18 cellular contexts compared by ENCODE assay signal in the genomic region with DNA sequence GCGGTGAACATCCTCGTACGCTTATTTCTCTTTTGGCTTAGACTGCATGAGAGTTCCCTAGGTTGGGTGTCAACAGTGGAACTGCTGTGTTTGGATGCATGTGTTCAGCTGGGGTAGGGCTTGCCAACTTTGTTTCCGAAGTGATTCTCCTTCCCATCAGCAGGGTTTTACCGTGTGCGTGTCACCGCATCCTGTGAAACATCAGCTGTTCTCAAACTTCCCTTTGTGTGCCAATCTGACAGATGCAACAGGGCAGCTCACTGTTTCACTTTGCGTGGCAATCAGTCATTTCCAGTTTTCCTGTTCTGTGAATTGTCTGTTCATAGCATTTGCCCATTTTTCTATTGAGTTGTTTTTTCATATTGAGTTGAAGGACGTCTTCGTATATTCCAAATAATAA.
"Had no signal": no experiment of that assay in that cellular context is flagged by ENCODE, and none has a peak within 500 bp of the region (broad histone marks: within the 10 kb centered on the region; RNA-seq: fewer than 3 reads in every experiment).

No MANE protein-coding gene starts in this region.

- H3K9me3 Mint-ChIP-seq: activated CD8-positive, alpha-beta T cell treated with anti-CD3 and anti-CD28 coated beads for 36 hours; activated naive CD8-positive, alpha-beta T cell treated with anti-CD3 and anti-CD28 coated beads, Interleukin-2, amount 50 U/mL, for 24 hours; nephron progenitor cell; stimulated activated naive CD8-positive, alpha-beta T cell treated with anti-CD3 and anti-CD28 coated beads, Interleukin-15, Interleukin-2, amounts not matched to agents 100 ng/mL and 50 ng/mL, for 24 hours had no signal

- H3K4me3 Mint-ChIP-seq: activated CD8-positive, alpha-beta T cell treated with anti-CD3 and anti-CD28 coated beads for 36 hours; activated naive CD8-positive, alpha-beta T cell treated with anti-CD3 and anti-CD28 coated beads, Interleukin-2, amount 50 U/mL, for 24 hours; nephron progenitor cell; stimulated activated naive CD8-positive, alpha-beta T cell treated with anti-CD3 and anti-CD28 coated beads, Interleukin-15, Interleukin-2, amounts not matched to agents 100 ng/mL and 50 ng/mL, for 24 hours had no signal

- ATAC-seq: activated CD8-positive, alpha-beta T cell treated with anti-CD3 and anti-CD28 coated beads for 36 hours; activated naive CD8-positive, alpha-beta T cell treated with anti-CD3 and anti-CD28 coated beads, Interleukin-2, amount 50 U/mL, for 24 hours; right cardiac atrium had no signal

- H3K27ac Mint-ChIP-seq: activated CD8-positive, alpha-beta T cell treated with anti-CD3 and anti-CD28 coated beads for 36 hours; activated naive CD8-positive, alpha-beta T cell treated with anti-CD3 and anti-CD28 coated beads, Interleukin-2, amount 50 U/mL, for 24 hours; nephron progenitor cell; progenitor cell of endocrine pancreas; stimulated activated naive CD8-positive, alpha-beta T cell treated with anti-CD3 and anti-CD28 coated beads, Interleukin-15, Interleukin-2, amounts not matched to agents 100 ng/mL and 50 ng/mL, for 24 hours had no signal

- DNase-seq: activated CD4-positive, alpha-beta T cell treated with anti-CD3 and anti-CD28 coated beads for 1 hour; activated CD8-positive, alpha-beta T cell treated with anti-CD3 and anti-CD28 coated beads for 36 hours; activated gamma-delta T cell treated with Interleukin-2 at 50 U/mL for 16 hours; activated naive CD8-positive, alpha-beta T cell treated with anti-CD3 and anti-CD28 coated beads, Interleukin-2, amount 50 U/mL, for 24 hours; activated T-cell treated with anti-CD3 and anti-CD28 coated beads, Interleukin-2, amount 50 U/mL, for 48 hours; aorta; glutamatergic neuron; hypothalamus; kidney; left ventricle myocardium inferior; mesenchymal stem cell; nephron progenitor cell; right cardiac atrium; small intestine; T1000; upper lobe of left lung had no signal
